1 cellular context compared by ENCODE assay signal in the genomic region with DNA sequence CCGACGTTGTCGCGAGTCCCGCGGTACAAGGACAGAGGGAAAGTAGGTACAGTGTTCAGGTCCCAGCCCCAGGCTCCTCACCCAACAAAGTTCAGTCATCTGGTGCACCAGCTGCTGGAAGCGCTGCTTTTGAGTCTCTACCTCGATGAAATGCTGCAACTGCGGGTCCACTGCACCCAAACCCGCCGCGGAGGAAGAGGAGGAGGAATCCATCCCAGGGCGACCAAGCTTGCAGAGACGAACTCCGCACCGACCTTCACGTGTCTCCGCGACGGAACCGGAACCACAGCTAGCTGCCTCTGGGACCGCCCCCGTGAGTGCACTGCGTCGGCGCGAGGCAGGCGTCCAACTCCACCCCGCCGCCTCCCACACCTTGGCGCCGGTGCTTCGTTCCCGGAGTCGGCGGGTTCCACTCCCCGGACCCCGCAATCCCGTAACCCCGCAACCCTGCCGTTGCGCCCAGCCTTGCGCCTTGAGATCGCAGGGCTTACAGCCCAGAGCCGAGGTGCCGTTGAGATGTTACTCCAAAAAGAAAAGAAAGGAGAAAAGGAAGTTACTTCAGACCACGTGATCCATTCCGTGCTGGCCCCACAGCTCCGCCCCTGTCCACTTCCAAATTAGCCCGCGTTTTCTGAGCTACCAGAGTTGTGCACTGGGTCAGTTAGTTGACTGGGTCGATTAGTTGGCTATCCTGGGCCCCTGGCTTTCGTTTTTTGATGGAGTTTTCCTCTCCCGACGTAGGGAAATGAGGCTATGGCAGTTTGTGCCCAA.
TF ChIP-seq lines count a peak whose summit lies in the region.

A gene with protein sequence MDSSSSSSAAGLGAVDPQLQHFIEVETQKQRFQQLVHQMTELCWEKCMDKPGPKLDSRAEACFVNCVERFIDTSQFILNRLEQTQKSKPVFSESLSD (minus strand): TSS at position 291 of the 771 bp plus-strand sequence. CDS start 78 bp downstream, at position 213.

TF ChIP-seq in K562, 482 proteins besides CTCF, POLR2A, EP300 and RAD21 (continued from another document and continues in another):
- TF ChIP-seq, protein P1, sequence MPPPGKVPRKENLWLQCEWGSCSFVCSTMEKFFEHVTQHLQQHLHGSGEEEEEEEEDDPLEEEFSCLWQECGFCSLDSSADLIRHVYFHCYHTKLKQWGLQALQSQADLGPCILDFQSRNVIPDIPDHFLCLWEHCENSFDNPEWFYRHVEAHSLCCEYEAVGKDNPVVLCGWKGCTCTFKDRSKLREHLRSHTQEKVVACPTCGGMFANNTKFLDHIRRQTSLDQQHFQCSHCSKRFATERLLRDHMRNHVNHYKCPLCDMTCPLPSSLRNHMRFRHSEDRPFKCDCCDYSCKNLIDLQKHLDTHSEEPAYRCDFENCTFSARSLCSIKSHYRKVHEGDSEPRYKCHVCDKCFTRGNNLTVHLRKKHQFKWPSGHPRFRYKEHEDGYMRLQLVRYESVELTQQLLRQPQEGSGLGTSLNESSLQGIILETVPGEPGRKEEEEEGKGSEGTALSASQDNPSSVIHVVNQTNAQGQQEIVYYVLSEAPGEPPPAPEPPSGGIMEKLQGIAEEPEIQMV (tag; conservative IDR thresholded peaks at IDR 0.05; ENCODE audit: low read depth) = no peak
- TF ChIP-seq UBTF (IDR thresholded peaks at IDR 0.05; ENCODE audit: borderline replicate concordance in 1 of 2, low read depth in 2 of 2, low read length in 2 of 2) = no peak
- TF ChIP-seq HOMEZ (CRISPR knock-in tag; IDR thresholded peaks at IDR 0.05) = no peak
- TF ChIP-seq WHSC1 (IDR thresholded peaks at IDR 0.05; ENCODE audit: low read length) = no peak
- no peak for TF ChIP-seq SIRT6 (IDR thresholded peaks at IDR 0.05; ENCODE audit: low read depth, low read length)
- TF ChIP-seq NR3C1 (CRISPR knock-in tag; IDR thresholded peaks at IDR 0.05) = no peak
- no peak for TF ChIP-seq PHF21A (IDR thresholded peaks at IDR 0.05; ENCODE audit: borderline replicate concordance, low read depth)
- no peak for TF ChIP-seq RFX1 (IDR thresholded peaks at IDR 0.05)
- no peak for TF ChIP-seq XRCC5 (IDR thresholded peaks at IDR 0.05; ENCODE audit: low read depth, low read length)
- no peak for TF ChIP-seq ELF4 (CRISPR knock-in tag; IDR thresholded peaks at IDR 0.05)
- TF ChIP-seq ZNF699 (CRISPR knock-in tag; IDR thresholded peaks at IDR 0.05; ENCODE audit: insufficient replicate concordance) = no peak
- TF ChIP-seq CHCHD3 (CRISPR knock-in tag; IDR thresholded peaks at IDR 0.05) = no peak
- no peak for TF ChIP-seq ZBTB49 (CRISPR knock-in tag; IDR thresholded peaks at IDR 0.05; ENCODE audit: borderline replicate concordance)
- TF ChIP-seq PHTF2 (CRISPR knock-in tag; IDR thresholded peaks at IDR 0.05) = no peak
- TF ChIP-seq HDAC3 (IDR thresholded peaks at IDR 0.05; ENCODE audit: borderline replicate concordance, partially characterized antibody) = no peak
- TF ChIP-seq, protein P2, sequence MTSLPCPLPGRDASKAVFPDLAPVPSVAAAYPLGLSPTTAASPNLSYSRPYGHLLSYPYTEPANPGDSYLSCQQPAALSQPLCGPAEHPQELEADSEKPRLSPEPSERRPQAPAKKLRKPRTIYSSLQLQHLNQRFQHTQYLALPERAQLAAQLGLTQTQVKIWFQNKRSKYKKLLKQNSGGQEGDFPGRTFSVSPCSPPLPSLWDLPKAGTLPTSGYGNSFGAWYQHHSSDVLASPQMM (CRISPR knock-in tag; IDR thresholded peaks at IDR 0.05) = no peak
- TF ChIP-seq ZNF134 (CRISPR knock-in tag; conservative IDR thresholded peaks at IDR 0.05) = no peak
- no peak for TF ChIP-seq CBX2 (IDR thresholded peaks at IDR 0.05; ENCODE audit: insufficient read depth, low read length, poor library complexity, severe bottlenecking)
- TF ChIP-seq, protein P3, sequence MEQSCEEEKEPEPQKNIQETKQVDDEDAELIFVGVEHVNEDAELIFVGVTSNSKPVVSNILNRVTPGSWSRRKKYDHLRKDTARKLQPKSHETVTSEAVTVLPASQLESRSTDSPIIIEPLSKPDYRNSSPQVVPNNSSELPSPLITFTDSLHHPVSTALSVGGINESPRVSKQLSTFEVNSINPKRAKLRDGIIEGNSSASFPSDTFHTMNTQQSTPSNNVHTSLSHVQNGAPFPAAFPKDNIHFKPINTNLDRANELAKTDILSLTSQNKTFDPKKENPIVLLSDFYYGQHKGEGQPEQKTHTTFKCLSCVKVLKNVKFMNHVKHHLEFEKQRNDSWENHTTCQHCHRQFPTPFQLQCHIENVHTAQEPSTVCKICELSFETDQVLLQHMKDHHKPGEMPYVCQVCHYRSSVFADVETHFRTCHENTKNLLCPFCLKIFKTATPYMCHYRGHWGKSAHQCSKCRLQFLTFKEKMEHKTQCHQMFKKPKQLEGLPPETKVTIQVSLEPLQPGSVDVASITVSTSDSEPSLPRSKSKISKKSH (CRISPR knock-in tag; IDR thresholded peaks at IDR 0.05) = no peak
- TF ChIP-seq, protein P4, sequence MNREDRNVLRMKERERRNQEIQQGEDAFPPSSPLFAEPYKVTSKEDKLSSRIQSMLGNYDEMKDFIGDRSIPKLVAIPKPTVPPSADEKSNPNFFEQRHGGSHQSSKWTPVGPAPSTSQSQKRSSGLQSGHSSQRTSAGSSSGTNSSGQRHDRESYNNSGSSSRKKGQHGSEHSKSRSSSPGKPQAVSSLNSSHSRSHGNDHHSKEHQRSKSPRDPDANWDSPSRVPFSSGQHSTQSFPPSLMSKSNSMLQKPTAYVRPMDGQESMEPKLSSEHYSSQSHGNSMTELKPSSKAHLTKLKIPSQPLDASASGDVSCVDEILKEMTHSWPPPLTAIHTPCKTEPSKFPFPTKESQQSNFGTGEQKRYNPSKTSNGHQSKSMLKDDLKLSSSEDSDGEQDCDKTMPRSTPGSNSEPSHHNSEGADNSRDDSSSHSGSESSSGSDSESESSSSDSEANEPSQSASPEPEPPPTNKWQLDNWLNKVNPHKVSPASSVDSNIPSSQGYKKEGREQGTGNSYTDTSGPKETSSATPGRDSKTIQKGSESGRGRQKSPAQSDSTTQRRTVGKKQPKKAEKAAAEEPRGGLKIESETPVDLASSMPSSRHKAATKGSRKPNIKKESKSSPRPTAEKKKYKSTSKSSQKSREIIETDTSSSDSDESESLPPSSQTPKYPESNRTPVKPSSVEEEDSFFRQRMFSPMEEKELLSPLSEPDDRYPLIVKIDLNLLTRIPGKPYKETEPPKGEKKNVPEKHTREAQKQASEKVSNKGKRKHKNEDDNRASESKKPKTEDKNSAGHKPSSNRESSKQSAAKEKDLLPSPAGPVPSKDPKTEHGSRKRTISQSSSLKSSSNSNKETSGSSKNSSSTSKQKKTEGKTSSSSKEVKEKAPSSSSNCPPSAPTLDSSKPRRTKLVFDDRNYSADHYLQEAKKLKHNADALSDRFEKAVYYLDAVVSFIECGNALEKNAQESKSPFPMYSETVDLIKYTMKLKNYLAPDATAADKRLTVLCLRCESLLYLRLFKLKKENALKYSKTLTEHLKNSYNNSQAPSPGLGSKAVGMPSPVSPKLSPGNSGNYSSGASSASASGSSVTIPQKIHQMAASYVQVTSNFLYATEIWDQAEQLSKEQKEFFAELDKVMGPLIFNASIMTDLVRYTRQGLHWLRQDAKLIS (CRISPR knock-in tag; IDR thresholded peaks at IDR 0.05) = no peak
- peak; percentile 50 to 61; a peak in 2 of 4 replicates for TF ChIP-seq FOXK2 (conservative IDR thresholded peaks at IDR 0.05 in 1 of 2, IDR thresholded peaks at IDR 0.05 in 1 of 2; ENCODE audit: low read depth in 2 of 2)
- no peak for TF ChIP-seq HIVEP1 (CRISPR knock-in tag; IDR thresholded peaks at IDR 0.05)
- no peak for TF ChIP-seq ATF4 (CRISPR knock-in tag; IDR thresholded peaks at IDR 0.05)
- no peak for TF ChIP-seq CC2D1A (IDR thresholded peaks at IDR 0.05)
- no peak for TF ChIP-seq TGIF2 (CRISPR knock-in tag; IDR thresholded peaks at IDR 0.05)
- no peak for TF ChIP-seq DACH1 (IDR thresholded peaks at IDR 0.05; ENCODE audit: partially characterized antibody)
- no peak for TF ChIP-seq NR2F6 (CRISPR knock-in tag; IDR thresholded peaks at IDR 0.05)
- TF ChIP-seq CCNT2 (IDR thresholded peaks at IDR 0.05; ENCODE audit: borderline replicate concordance, extremely low read depth, insufficient read length, low read depth, low read length) = no peak
- no peak for TF ChIP-seq GMEB1 (CRISPR knock-in tag; IDR thresholded peaks at IDR 0.05)
- TF ChIP-seq ZNF551 (CRISPR knock-in tag; IDR thresholded peaks at IDR 0.05) = no peak
- TF ChIP-seq NCOA6 (IDR thresholded peaks at IDR 0.05) = no peak
- TF ChIP-seq PATZ1 (CRISPR knock-in tag; IDR thresholded peaks at IDR 0.05; ENCODE audit: borderline replicate concordance) = no peak
- peak; percentile 22; the same call in 1 of the 2 replicates for TF ChIP-seq SIN3B (IDR thresholded peaks at IDR 0.05; ENCODE audit: low read depth)
- TF ChIP-seq MYBL2 (IDR thresholded peaks at IDR 0.05; ENCODE audit: low read depth) = no peak; the same call in 1 of the 2 replicates
- no peak for TF ChIP-seq MYBL2 (CRISPR knock-in tag; IDR thresholded peaks at IDR 0.05; ENCODE audit: borderline replicate concordance)
- peak; percentile 85; the same call in 1 of the 2 replicates for TF ChIP-seq PHF8 (IDR thresholded peaks at IDR 0.05; ENCODE audit: borderline replicate concordance, low read length)
- TF ChIP-seq EZH2 (IDR thresholded peaks at IDR 0.05; ENCODE audit: borderline replicate concordance, low read depth, low read length) = no peak
- TF ChIP-seq YBX1 (IDR thresholded peaks at IDR 0.05) = no peak
- no peak for TF ChIP-seq ILK (tag; IDR thresholded peaks at IDR 0.05; ENCODE audit: borderline replicate concordance, low read depth)
